ENCODE assay signal across 22 cellular contexts in the genomic region with DNA sequence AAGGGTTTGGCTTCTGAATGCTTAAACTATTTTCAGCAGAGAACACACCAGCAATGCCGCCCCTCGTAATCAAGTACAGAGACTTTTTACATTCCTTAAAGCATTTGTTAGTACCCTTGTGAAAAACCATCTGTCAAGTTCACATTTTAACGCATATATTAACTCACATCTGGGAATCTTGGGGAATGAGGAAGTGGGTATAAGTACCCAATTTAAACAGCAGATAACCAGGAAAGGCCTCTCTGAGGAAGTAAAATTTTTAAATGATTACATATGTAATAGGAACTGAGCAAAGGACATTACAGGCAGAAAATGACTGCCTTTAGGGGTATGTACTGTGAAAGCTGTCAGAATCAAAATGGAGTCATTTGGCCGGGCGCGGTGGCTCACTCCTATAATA.
"Had no signal": no experiment of that assay in that cellular context is flagged by ENCODE, and none has a peak within 500 bp of the region (broad histone marks: within the 10 kb centered on the region; RNA-seq: fewer than 3 reads in every experiment).

No MANE protein-coding gene starts in this region.

- H3K4me3 Mint-ChIP-seq: activated CD4-positive, alpha-beta T cell treated with anti-CD3 and anti-CD28 coated beads for 36 hours; activated T-cell treated with anti-CD3 and anti-CD28 coated beads, Interleukin-2, amount 50 U/mL, for 72 hours; natural killer cell treated with Interleukin-12 subunit alpha and Interleukin-12 subunit beta and Interleukin-15 and Interleukin-18, amount 100 ng/mL, for 72 hours; T-helper 1 cell treated with Interleukin-12 subunit alpha and Interleukin-12 subunit beta and Interleukin-4 antibody, amounts not matched to agents 30 μg/mL and 1 μg/mL, for 36 hours had no signal

- H3K27ac Mint-ChIP-seq: activated CD4-positive, alpha-beta T cell treated with anti-CD3 and anti-CD28 coated beads for 36 hours; activated naive CD4-positive, alpha-beta T cell treated with anti-CD3 and anti-CD28 coated beads, Interleukin-2, amount 50 U/mL, for 72 hours; activated T-cell treated with anti-CD3 and anti-CD28 coated beads, Interleukin-2, amount 50 U/mL, for 72 hours; natural killer cell treated with Interleukin-12 subunit alpha and Interleukin-12 subunit beta and Interleukin-15 and Interleukin-18, amount 100 ng/mL, for 72 hours; T-helper 1 cell treated with Interleukin-12 subunit alpha and Interleukin-12 subunit beta and Interleukin-4 antibody, amounts not matched to agents 30 μg/mL and 1 μg/mL, for 36 hours had no signal

- H3K27me3 Mint-ChIP-seq: activated CD4-positive, alpha-beta T cell treated with anti-CD3 and anti-CD28 coated beads for 36 hours; natural killer cell treated with Interleukin-12 subunit alpha and Interleukin-12 subunit beta and Interleukin-15 and Interleukin-18, amount 100 ng/mL, for 72 hours had no signal

- DNase-seq: activated CD4-positive, alpha-beta T cell treated with anti-CD3 and anti-CD28 coated beads for 36 hours; activated CD4-positive, CD25-positive, alpha-beta regulatory T cell; activated naive CD4-positive, alpha-beta T cell; activated T-cell treated with anti-CD3 and anti-CD28 coated beads for 4 hours; activated T-cell treated with anti-CD3 and anti-CD28 coated beads, Interleukin-2, amount 50 U/mL, for 72 hours; anterior cingulate cortex; body of pancreas; cerebellar nuclear complex; colonic mucosa; dorsolateral prefrontal cortex; effector memory CD4-positive, alpha-beta T cell; gastrocnemius medialis; glutamatergic neuron; left lung; right cardiac atrium; spleen; stimulated activated naive CD8-positive, alpha-beta T cell treated with anti-CD3 and anti-CD28 coated beads, Interleukin-15, Interleukin-2, amounts not matched to agents 100 U/mL and 50 U/mL, for 24 hours; T-helper 9 cell; trophoblast cell had no signal

- H3K9me3 Mint-ChIP-seq: activated naive CD4-positive, alpha-beta T cell treated with anti-CD3 and anti-CD28 coated beads, Interleukin-2, amount 50 U/mL, for 72 hours; activated T-cell treated with anti-CD3 and anti-CD28 coated beads, Interleukin-2, amount 50 U/mL, for 72 hours; natural killer cell treated with Interleukin-12 subunit alpha and Interleukin-12 subunit beta and Interleukin-15 and Interleukin-18, amount 100 ng/mL, for 72 hours; T-helper 1 cell treated with Interleukin-12 subunit alpha and Interleukin-12 subunit beta and Interleukin-4 antibody, amounts not matched to agents 30 μg/mL and 1 μg/mL, for 36 hours had no signal
